9 cellular contexts compared by ENCODE assay signal in genomic region chrX:111098874-111099273, GRCh38. TPM values are rescaled to one million over a fixed set of nuclear protein-coding genes. Genes with fewer than 3 reads are reported as not detected.
DNase-seq lines count a peak whose midpoint lies in the region; ATAC-seq, FAIRE-seq and TF ChIP-seq lines count a peak whose summit lies in the region.
"Had no signal": no experiment of that assay in that cellular context is flagged by ENCODE, and none has a peak within 500 bp of the region (broad histone marks: within the 10 kb centered on the region; RNA-seq: fewer than 3 reads in every experiment).

No MANE protein-coding gene starts in this region.

- ATAC-seq in GM19467 (IDR thresholded peaks at IDR 0.05; ENCODE audit: unreplicated experiment) (peak; percentile 44), WTC11 (peak; percentile 44)

- DNase-seq in Caco-2 (peak; percentile 32 to 33), WTC11 (ENCODE audit: low spot score) (peak; percentile 79), bronchial epithelial cell (ENCODE audit: low read depth) (no peak), NCI-H2196 treated with DMSO at 0.1 percent for 48 hours (lab: John Stamatoyannopoulos, UW; ENCODE audit: unreplicated experiment) (no peak)
- peak; percentile 13 to 17 for DNase-seq in stimulated activated CD8-positive, alpha-beta memory T cell treated with anti-CD3 and anti-CD28 coated beads, Interleukin-7, amount 100 ng/mL, for 1 hour (ENCODE audit: low read depth in 2 of 2)

- POLR2A ChIA-PET in Caco-2 (lab: Charles Lee) (no interaction called here), WTC11 (lab: Charles Lee) (no interaction called here)

- H3K4me3 ChIP-seq in Caco-2 (ENCODE audit: low read depth, low read length) (no peak overlapping the region), HUES6 (ENCODE audit: low read depth, low read length) (peak overlapping the region; percentile 45), bronchial epithelial cell (ENCODE audit: low read depth, low read length) (no peak overlapping the region), liver (ENCODE audit: low read depth in 1 of 3, low read length in 3 of 3) (no peak overlapping the region)

- H3K27ac ChIP-seq in HUES6 (ENCODE audit: low read depth, low read length) (no peak overlapping the region), liver (ENCODE audit: low read depth in 1 of 2, low read length in 2 of 2) (no peak overlapping the region)

- H3K9me3 Mint-ChIP-seq in Caco-2 (ENCODE audit: unreplicated experiment): no peaks in the 10 kb centered on the region
- H3K9me3 Mint-ChIP-seq in WTC11: no peaks in the 10 kb centered on the region

- H3K4me1 ChIP-seq in Caco-2 (no peaks in the 10 kb centered on the region), HUES6 (ENCODE audit: control insufficient read depth, insufficient read depth, low read length) (peaks cover 16% of the 10 kb centered on the region), liver (ENCODE audit: control insufficient read depth in 4 of 4, insufficient read depth in 4 of 4, low read length in 3 of 4) (peaks cover 0 to 8% (median 0%) of the 10 kb centered on the region in 4 donors)

- H3K4me3 Mint-ChIP-seq in Caco-2 (ENCODE audit: unreplicated experiment) (no peak overlapping the region), WTC11 (no peak overlapping the region)

- H3K27me3 Mint-ChIP-seq in Caco-2 (ENCODE audit: insufficient read depth, unreplicated experiment) (peaks cover 7% of the 10 kb centered on the region), WTC11 (ENCODE audit: low read depth) (no peaks in the 10 kb centered on the region; the same call in 1 of the 2 replicates)

- 38% methylated on average over 22 of the region's 22 CpGs for WGBS in liver

- H3K9ac ChIP-seq in HUES6 (ENCODE audit: low read length) (no peak overlapping the region), liver (ENCODE audit: low read depth in 1 of 2, low read length in 2 of 2) (no peak overlapping the region)

- H3K36me3 ChIP-seq in Caco-2 (ENCODE audit: control insufficient read depth, insufficient read depth, low read length) (no peaks in the 10 kb centered on the region), HUES6 (ENCODE audit: control insufficient read depth, insufficient read depth, low read length) (no peaks in the 10 kb centered on the region; the same call in 1 of the 2 replicates), bronchial epithelial cell (ENCODE audit: control insufficient read depth, insufficient read depth, low read length) (no peaks in the 10 kb centered on the region), liver (ENCODE audit: control insufficient read depth in 4 of 4, insufficient read depth in 3 of 4, low read depth in 1 of 4, low read length in 3 of 4) (no peaks in the 10 kb centered on the region)

- H3K9me3 ChIP-seq in Caco-2 (no peaks in the 10 kb centered on the region), HUES6 (ENCODE audit: control insufficient read depth, insufficient read depth, low read depth, low read length) (no peaks in the 10 kb centered on the region), liver (ENCODE audit: control insufficient read depth in 4 of 4, low read length in 3 of 4) (no peaks in the 10 kb centered on the region)

- H3K36me3 Mint-ChIP-seq in Caco-2 (ENCODE audit: insufficient read depth, unreplicated experiment): no peaks in the 10 kb centered on the region
- H3K36me3 Mint-ChIP-seq in WTC11: no peaks in the 10 kb centered on the region

- no peak for FAIRE-seq in bronchial epithelial cell (lab: Jason Lieb, UNC)
- FAIRE-seq: TTC549 had no signal

- intact Hi-C loops in Caco-2 (cut with micrococcal nuclease; ENCODE audit: unreplicated experiment): no loop called here

- H3K27me3 ChIP-seq in Caco-2 (replicated peaks; ENCODE audit: control insufficient read depth, insufficient read depth, low read length) (no peaks in the 10 kb centered on the region), HUES6 (ENCODE audit: control insufficient read depth, insufficient read depth, low read length) (peaks cover 47% of the 10 kb centered on the region), bronchial epithelial cell (ENCODE audit: control insufficient read depth, insufficient read depth, low read length) (no peaks in the 10 kb centered on the region), liver (ENCODE audit: control insufficient read depth in 4 of 4, insufficient read depth in 4 of 4, low read length in 3 of 4) (no peaks in the 10 kb centered on the region)

- CTCF ChIA-PET in Caco-2 (lab: Charles Lee): no interaction called here
- CTCF ChIA-PET in WTC11 (lab: Charles Lee): interaction anchor here (0.6 to 1.9 kb wide), 16 partner anchors 12 to 252 kb away, joined by 3 to 15 read pairs (median 3); no protein-coding TSS in a partner anchor

- peak; percentile 19 to 58 for TF ChIP-seq RAD21 in liver (IDR thresholded peaks at IDR 0.05)

- TF ChIP-seq CTCF in Caco-2 (IDR thresholded peaks at IDR 0.05; ENCODE audit: insufficient read depth in 1 of 2, low read depth in 1 of 2, low read length in 1 of 2, severe bottlenecking in 1 of 2, unreplicated experiment in 1 of 2) (peak; percentile 39 to 54), WTC11 (IDR thresholded peaks at IDR 0.05) (peak; percentile 67; the same call in 1 of the 2 replicates), bronchial epithelial cell (IDR thresholded peaks at IDR 0.05; ENCODE audit: insufficient read depth, low read length, severe bottlenecking) (peak; percentile 72), liver (IDR thresholded peaks at IDR 0.05; ENCODE audit: low read depth, low read length, missing input control) (peak; percentile 41)

- BruUV-seq in Caco-2 (replicated peaks; lab: Mats Ljungman, UMichigan): no TSS peak

- H3K27ac Mint-ChIP-seq in Caco-2 (ENCODE audit: unreplicated experiment): no peak overlapping the region
- H3K27ac Mint-ChIP-seq in WTC11: no peak overlapping the region

- H3K4me1 Mint-ChIP-seq in Caco-2 (ENCODE audit: low read depth, unreplicated experiment): no peaks in the 10 kb centered on the region
- peaks cover 26% of the 10 kb centered on the region for H3K4me1 Mint-ChIP-seq in WTC11

TF ChIP-seq in WTC11, 78 proteins besides CTCF, POLR2A, EP300 and RAD21 (continues in another document):
- TF ChIP-seq GRHL2 (CRISPR knock-in tag; IDR thresholded peaks at IDR 0.05; ENCODE audit: insufficient replicate concordance, severe bottlenecking) (no peak), AR (CRISPR knock-in tag; IDR thresholded peaks at IDR 0.05) (no peak), MYBL2 (CRISPR knock-in tag; IDR thresholded peaks at IDR 0.05) (no peak), SMAD3 (CRISPR knock-in tag; IDR thresholded peaks at IDR 0.05; ENCODE audit: borderline replicate concordance) (no peak)

TF ChIP-seq in liver, 16 proteins besides CTCF, POLR2A, EP300 and RAD21 (continues in another document):
- TF ChIP-seq SP1 (IDR thresholded peaks at IDR 0.05): no peak
- TF ChIP-seq MAX (IDR thresholded peaks at IDR 0.05): no peak
- TF ChIP-seq FOXA1 (IDR thresholded peaks at IDR 0.05): no peak
- no peak for TF ChIP-seq RXRA (IDR thresholded peaks at IDR 0.05)
- no peak for TF ChIP-seq NR2F2 (IDR thresholded peaks at IDR 0.05)
- TF ChIP-seq HNF4A (conservative IDR thresholded peaks at IDR 0.05): no peak
- no peak for TF ChIP-seq FOXA2 (IDR thresholded peaks at IDR 0.05)
- TF ChIP-seq, protein P1, sequence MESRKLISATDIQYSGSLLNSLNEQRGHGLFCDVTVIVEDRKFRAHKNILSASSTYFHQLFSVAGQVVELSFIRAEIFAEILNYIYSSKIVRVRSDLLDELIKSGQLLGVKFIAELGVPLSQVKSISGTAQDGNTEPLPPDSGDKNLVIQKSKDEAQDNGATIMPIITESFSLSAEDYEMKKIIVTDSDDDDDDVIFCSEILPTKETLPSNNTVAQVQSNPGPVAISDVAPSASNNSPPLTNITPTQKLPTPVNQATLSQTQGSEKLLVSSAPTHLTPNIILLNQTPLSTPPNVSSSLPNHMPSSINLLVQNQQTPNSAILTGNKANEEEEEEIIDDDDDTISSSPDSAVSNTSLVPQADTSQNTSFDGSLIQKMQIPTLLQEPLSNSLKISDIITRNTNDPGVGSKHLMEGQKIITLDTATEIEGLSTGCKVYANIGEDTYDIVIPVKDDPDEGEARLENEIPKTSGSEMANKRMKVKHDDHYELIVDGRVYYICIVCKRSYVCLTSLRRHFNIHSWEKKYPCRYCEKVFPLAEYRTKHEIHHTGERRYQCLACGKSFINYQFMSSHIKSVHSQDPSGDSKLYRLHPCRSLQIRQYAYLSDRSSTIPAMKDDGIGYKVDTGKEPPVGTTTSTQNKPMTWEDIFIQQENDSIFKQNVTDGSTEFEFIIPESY (IDR thresholded peaks at IDR 0.05): no peak
- no peak for TF ChIP-seq HNF4G (IDR thresholded peaks at IDR 0.05)
- TF ChIP-seq REST (IDR thresholded peaks at IDR 0.05): no peak
- TF ChIP-seq EGR1 (IDR thresholded peaks at IDR 0.05; ENCODE audit: low read depth in 2 of 2): no peak
- no peak for TF ChIP-seq YY1 (IDR thresholded peaks at IDR 0.05)
- TF ChIP-seq JUND (IDR thresholded peaks at IDR 0.05): no peak

RNA-seq across cellular contexts. Expression of gene PAK3, which starts 2.9 kb away (rescaled TPM):
- total RNA-seq in Caco-2 (2022): not detected in 2 replicates
- 4.8 to 5.1 TPM (median 4.9 TPM) in 3 replicates for total RNA-seq in WTC11 (2021)
- total RNA-seq in bronchial epithelial cell: under 0.01 TPM in 1 of 2 replicates, not detected in the other
- total RNA-seq in liver: under 1 TPM; 0.25 to 0.79 TPM
- under 1 TPM; 0.03 to 0.28 TPM for polyA plus RNA-seq in liver

Comparison
In these comparisons a context has a peak if more than half of its experiments do, and no peak if none do; other contexts are left out.
1. DNase-seq: peak in Caco-2 (2 of 2), WTC11 (single experiment) and stimulated activated CD8-positive, alpha-beta memory T cell treated with anti-CD3 and anti-CD28 coated beads, Interleukin-7, amount 100 ng/mL, for 1 hour (2 of 2); none in bronchial epithelial cell (single experiment) and NCI-H2196 treated with DMSO at 0.1 percent for 48 hours (single experiment).
2. Peak in every context shown above with its lines, with median percentiles within 50 percentile points of each other: CTCF ChIP-seq.